In genomic region chr3:37923576-37923926, GRCh38 we compare ENCODE assay signal across 30 cellular contexts.
DNase-seq lines count a peak whose midpoint lies in the region; ATAC-seq and TF ChIP-seq lines count a peak whose summit lies in the region.
"Had no signal": no experiment of that assay in that cellular context is flagged by ENCODE, and none has a peak within 500 bp of the region (broad histone marks: within the 10 kb centered on the region; RNA-seq: fewer than 3 reads in every experiment).

No MANE protein-coding gene starts in this region.

- TF ChIP-seq POLR2A in heart left ventricle (IDR thresholded peaks at IDR 0.05) (no peak), upper lobe of left lung (IDR thresholded peaks at IDR 0.05) (no peak)

- peaks cover 84% of the 10 kb centered on the region for H3K4me1 Mint-ChIP-seq in osteocyte (ENCODE audit: unreplicated experiment)
- no peaks in the 10 kb centered on the region for H3K4me1 Mint-ChIP-seq in activated T-helper 17 cell treated with anti-CD3 and anti-CD28 coated beads, Interleukin-2, amount 50 U/mL, for 72 hours
- H3K4me1 Mint-ChIP-seq: activated naive CD4-positive, alpha-beta T cell treated with anti-CD3 and anti-CD28 coated beads, Interleukin-2, amount 50 U/mL, for 24 hours had no signal

- H3K36me3 Mint-ChIP-seq in osteocyte (ENCODE audit: unreplicated experiment) = peaks cover 3% of the 10 kb centered on the region
- no peaks in the 10 kb centered on the region for H3K36me3 Mint-ChIP-seq in activated T-helper 17 cell treated with anti-CD3 and anti-CD28 coated beads, Interleukin-2, amount 50 U/mL, for 72 hours (ENCODE audit: low read depth)
- H3K36me3 Mint-ChIP-seq: activated naive CD4-positive, alpha-beta T cell treated with anti-CD3 and anti-CD28 coated beads, Interleukin-2, amount 50 U/mL, for 24 hours had no signal

- TF ChIP-seq EP300 in upper lobe of left lung (IDR thresholded peaks at IDR 0.05) = no peak

- 76 to 79% (median 76%) methylated on average over 2 of the region's 2 CpGs for WGBS in heart left ventricle, 4 donors
- WGBS in upper lobe of left lung, 2 donors = 71 to 74% methylated on average over 2 of the region's 2 CpGs

- H3K4me3 ChIP-seq in heart left ventricle = no peak overlapping the region
- no peak overlapping the region for H3K4me3 ChIP-seq in dorsolateral prefrontal cortex
- H3K4me3 ChIP-seq in upper lobe of left lung = no peak overlapping the region
- H3K4me3 ChIP-seq: BLaER1 treated with 17β-estradiol and CSF1 and Interleukin-3, amounts not matched to agents 10 nM and 100 nM; GM12878; mucosa of descending colon; pancreas had no signal

- peak overlapping the region in 11 of 12 donors; percentile 0 to 78 (median 68) for H3K27ac ChIP-seq in heart left ventricle
- H3K27ac ChIP-seq in dorsolateral prefrontal cortex = peak overlapping the region in 55 of 59 donors; percentile 8 to 96 (median 86)
- peak overlapping the region in 3 of 4 donors; percentile 10 to 77 (median 67) for H3K27ac ChIP-seq in upper lobe of left lung
- H3K27ac ChIP-seq: 22Rv1; BLaER1 treated with 17β-estradiol and CSF1 and Interleukin-3, amounts not matched to agents 10 nM and 100 nM had no signal

- H3K27ac Mint-ChIP-seq in osteocyte (ENCODE audit: unreplicated experiment) = peak overlapping the region; percentile 69
- H3K27ac Mint-ChIP-seq in activated T-helper 17 cell treated with anti-CD3 and anti-CD28 coated beads, Interleukin-2, amount 50 U/mL, for 72 hours = no peak overlapping the region
- H3K27ac Mint-ChIP-seq: activated CD8-positive, alpha-beta T cell treated with anti-CD3 and anti-CD28 coated beads, Interleukin-2, amount 10 ng/mL, durations not matched to agents 7 days and 5 days; activated naive CD4-positive, alpha-beta T cell treated with anti-CD3 and anti-CD28 coated beads, Interleukin-2, amount 50 U/mL, for 24 hours; nephron progenitor cell; stimulated activated naive CD8-positive, alpha-beta T cell treated with anti-CD3 and anti-CD28 coated beads, Interleukin-15, Interleukin-2, amounts not matched to agents 100 ng/mL and 50 ng/mL, for 24 hours; T-helper 2 cell treated with Interferon-gamma antibody and Interleukin-4, amounts not matched to agents 5 μg/mL and 100 μg/mL, for 36 hours had no signal

- no peak overlapping the region for H3K4me3 Mint-ChIP-seq in osteocyte (ENCODE audit: unreplicated experiment)
- no peak overlapping the region for H3K4me3 Mint-ChIP-seq in activated T-helper 17 cell treated with anti-CD3 and anti-CD28 coated beads, Interleukin-2, amount 50 U/mL, for 72 hours
- H3K4me3 Mint-ChIP-seq: activated CD8-positive, alpha-beta T cell treated with anti-CD3 and anti-CD28 coated beads, Interleukin-2, amount 10 ng/mL, durations not matched to agents 7 days and 5 days; activated naive CD4-positive, alpha-beta T cell treated with anti-CD3 and anti-CD28 coated beads, Interleukin-2, amount 50 U/mL, for 24 hours; endodermal cell; nephron progenitor cell; stimulated activated naive CD8-positive, alpha-beta T cell treated with anti-CD3 and anti-CD28 coated beads, Interleukin-15, Interleukin-2, amounts not matched to agents 100 ng/mL and 50 ng/mL, for 24 hours; T-helper 2 cell treated with Interferon-gamma antibody and Interleukin-4, amounts not matched to agents 5 μg/mL and 100 μg/mL, for 36 hours had no signal

- ATAC-seq in heart left ventricle (no peak), left ventricle myocardium superior (no peak), upper lobe of left lung (ENCODE audit: low FRiP score in 2 of 2) (no peak), HG02852 (IDR thresholded peaks at IDR 0.05; ENCODE audit: unreplicated experiment) (no peak)
- ATAC-seq in activated T-helper 17 cell treated with anti-CD3 and anti-CD28 coated beads, Interleukin-2, amount 50 U/mL, for 72 hours (replicated peaks) = no peak
- ATAC-seq: GM12878 had no signal

- intact Hi-C loops in heart left ventricle (cut with DNase I) (no loop called here), left ventricle myocardium superior (cut with micrococcal nuclease) (no loop called here), dorsolateral prefrontal cortex (cut with DNase I) (no loop called here)

- H3K9me3 Mint-ChIP-seq in osteocyte (ENCODE audit: unreplicated experiment) = no peaks in the 10 kb centered on the region
- no peaks in the 10 kb centered on the region for H3K9me3 Mint-ChIP-seq in activated T-helper 17 cell treated with anti-CD3 and anti-CD28 coated beads, Interleukin-2, amount 50 U/mL, for 72 hours
- H3K9me3 Mint-ChIP-seq: activated naive CD4-positive, alpha-beta T cell treated with anti-CD3 and anti-CD28 coated beads, Interleukin-2, amount 50 U/mL, for 24 hours; endodermal cell; stimulated activated naive CD8-positive, alpha-beta T cell treated with anti-CD3 and anti-CD28 coated beads, Interleukin-15, Interleukin-2, amounts not matched to agents 100 ng/mL and 50 ng/mL, for 24 hours had no signal

- H3K9me3 ChIP-seq in heart left ventricle (no peaks in the 10 kb centered on the region), upper lobe of left lung (no peaks in the 10 kb centered on the region)
- H3K9me3 ChIP-seq: mucosa of descending colon, pancreas had no signal

- DNase-seq in heart left ventricle = no peak
- DNase-seq in left ventricle myocardium superior = no peak
- DNase-seq in dorsolateral prefrontal cortex = no peak
- DNase-seq in osteocyte (ENCODE audit: extremely low spot score, unreplicated experiment) = no peak
- no peak for DNase-seq in upper lobe of left lung
- no peak for DNase-seq in DMS79 (lab: John Stamatoyannopoulos, UW)
- DNase-seq: activated CD8-positive, alpha-beta T cell treated with anti-CD3 and anti-CD28 coated beads, Interleukin-2, amount 10 ng/mL, durations not matched to agents 7 days and 5 days; activated T-cell treated with anti-CD3 and anti-CD28 coated beads for 4 hours; DMS153; endodermal cell; foreskin fibroblast; H7; kidney; mucosa of descending colon; NCI-H1436; NCI-H2081; NCI-H2227 treated with DMSO at 0.1 percent for 48 hours; nephron progenitor cell; pancreas; SIG-M5; stimulated activated CD4-positive, alpha-beta T cell treated with anti-CD3 and anti-CD28 coated beads, Interleukin-1b, Interleukin-23, amount 100 ng/mL, for 48 hours; stimulated activated CD8-positive, alpha-beta memory T cell treated with anti-CD3 and anti-CD28 coated beads, Interleukin-4, amount 100 ng/mL, for 48 hours had no signal

- TF ChIP-seq CTCF in heart left ventricle (IDR thresholded peaks at IDR 0.05) (no peak), dorsolateral prefrontal cortex (IDR thresholded peaks at IDR 0.05 in 54 of 56, conservative IDR thresholded peaks at IDR 0.05 in 2 of 56; ENCODE audit: low read depth in 1 of 56, partially characterized antibody in 56 of 56) (no peak), osteocyte (IDR thresholded peaks at IDR 0.05) (no peak), upper lobe of left lung (IDR thresholded peaks at IDR 0.05) (no peak)

- H3K36me3 ChIP-seq in heart left ventricle = no peaks in the 10 kb centered on the region
- H3K36me3 ChIP-seq in upper lobe of left lung = no peaks in the 10 kb centered on the region
- H3K36me3 ChIP-seq: BLaER1 treated with 17β-estradiol and CSF1 and Interleukin-3, amounts not matched to agents 10 nM and 100 nM; pancreas had no signal

- H3K27me3 ChIP-seq in heart left ventricle (no peaks in the 10 kb centered on the region), dorsolateral prefrontal cortex (no peaks in the 10 kb centered on the region), upper lobe of left lung (no peaks in the 10 kb centered on the region)
- H3K27me3 ChIP-seq: BLaER1 treated with 17β-estradiol and CSF1 and Interleukin-3, amounts not matched to agents 10 nM and 100 nM; pancreas had no signal

- H3K27me3 Mint-ChIP-seq in osteocyte (ENCODE audit: unreplicated experiment) = no peaks in the 10 kb centered on the region
- H3K27me3 Mint-ChIP-seq in activated T-helper 17 cell treated with anti-CD3 and anti-CD28 coated beads, Interleukin-2, amount 50 U/mL, for 72 hours = no peaks in the 10 kb centered on the region
- H3K27me3 Mint-ChIP-seq: activated naive CD4-positive, alpha-beta T cell treated with anti-CD3 and anti-CD28 coated beads, Interleukin-2, amount 50 U/mL, for 24 hours; stimulated activated naive CD8-positive, alpha-beta T cell treated with anti-CD3 and anti-CD28 coated beads, Interleukin-15, Interleukin-2, amounts not matched to agents 100 ng/mL and 50 ng/mL, for 24 hours had no signal

- H3K4me1 ChIP-seq in heart left ventricle (peaks cover 0 to 75% (median 44%) of the 10 kb centered on the region in 12 donors), upper lobe of left lung (peaks cover 33 to 48% (median 38%) of the 10 kb centered on the region in 4 donors)
